ENCODE assay signal across 21 cellular contexts in the genomic region with DNA sequence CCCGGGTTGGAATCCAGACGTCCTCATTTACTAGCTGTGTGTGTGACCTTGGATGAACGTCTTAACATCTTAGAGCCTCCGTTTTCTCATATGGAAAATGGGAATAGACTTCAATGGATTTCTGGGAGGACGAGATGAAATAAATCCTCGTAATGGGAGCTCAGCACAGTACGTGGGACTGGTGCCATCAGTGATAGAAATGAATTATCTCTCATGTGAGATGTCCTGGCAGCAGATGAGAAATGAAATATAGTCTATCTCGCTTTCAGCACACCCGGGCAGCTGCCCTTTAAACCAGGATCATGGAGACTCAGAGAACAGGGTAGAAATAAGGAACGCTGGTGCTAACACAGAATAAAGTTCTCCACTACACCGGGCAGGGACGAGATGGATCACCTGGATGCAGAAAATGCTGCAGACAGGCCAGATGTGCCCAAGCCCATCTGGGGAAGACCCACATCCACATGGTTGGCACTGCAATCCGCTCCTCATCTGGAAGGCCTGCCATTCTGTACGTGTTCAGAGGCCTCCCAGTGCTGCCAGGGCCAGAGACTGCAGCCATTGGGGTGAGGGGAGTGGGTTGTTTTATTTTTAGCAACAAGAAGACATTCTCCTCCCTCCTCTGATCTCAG. TPM values are rescaled to one million over a fixed set of nuclear protein-coding genes. Genes with fewer than 3 reads are reported as not detected.
"Had no signal": no experiment of that assay in that cellular context is flagged by ENCODE, and none has a peak within 500 bp of the region (broad histone marks: within the 10 kb centered on the region; RNA-seq: fewer than 3 reads in every experiment).

No MANE protein-coding gene starts in this region.

- H3K36me3 ChIP-seq: cardiac muscle cell, gastroesophageal sphincter, prostate gland, tibial nerve had no signal

- H3K9me3 ChIP-seq: gastroesophageal sphincter, mucosa of descending colon, prostate gland, testis, tibial nerve had no signal

- H3K9me3 Mint-ChIP-seq: neural crest cell; stimulated activated naive B cell treated with anti-CD40 and anti-IgM and Interleukin-4, amounts not matched to agents 10 μg/mL and 1 μg/mL and 100 μg/mL, for 72 hours had no signal

- FAIRE-seq: endometrium had no signal

- H3K79me2 ChIP-seq: parathyroid adenoma had no signal

- H2AFZ ChIP-seq: parathyroid adenoma had no signal

- H3K9ac ChIP-seq: parathyroid adenoma had no signal

- H3K4me1 ChIP-seq: parathyroid adenoma had no signal

- H3K27ac ChIP-seq: cardiac muscle cell, gastroesophageal sphincter, parathyroid adenoma, prostate gland, testis, tibial nerve had no signal

- H3K27me3 ChIP-seq: testis had no signal

- DNase-seq: effector memory CD4-positive, alpha-beta T cell; kidney glomerular epithelial cell; mammary epithelial cell; mucosa of descending colon; naive thymus-derived CD8-positive, alpha-beta T cell; occipital lobe; stimulated activated CD4-positive, alpha-beta T cell treated with anti-CD3 and anti-CD28 coated beads, Interleukin-2, amount 100 ng/mL, for 24 hours; stimulated activated CD4-positive, alpha-beta T cell treated with anti-CD3 and anti-CD28 coated beads, Interleukin-4, amount 100 ng/mL, for 4 hours; stimulated activated naive B cell treated with anti-CD40 and anti-IgM and Interleukin-4, amounts not matched to agents 10 μg/mL and 1 μg/mL and 100 μg/mL, for 72 hours; testis had no signal

- ATAC-seq: esophagus mucosa; gastroesophageal sphincter; left lobe of liver; mucosa of descending colon; naive thymus-derived CD8-positive, alpha-beta T cell; sciatic nerve; stimulated activated naive B cell treated with anti-CD40 and anti-IgM and Interleukin-4, amounts not matched to agents 10 μg/mL and 1 μg/mL and 100 μg/mL, for 72 hours had no signal

- H3K4me3 ChIP-seq: cardiac muscle cell, gastroesophageal sphincter, mucosa of descending colon, prostate gland, skin epidermis, testis, tibial nerve had no signal

- H3K36me3 Mint-ChIP-seq: stimulated activated naive B cell treated with anti-CD40 and anti-IgM and Interleukin-4, amounts not matched to agents 10 μg/mL and 1 μg/mL and 100 μg/mL, for 72 hours had no signal

- H3K4me3 Mint-ChIP-seq: naive thymus-derived CD8-positive, alpha-beta T cell; neural crest cell; stimulated activated naive B cell treated with anti-CD40 and anti-IgM and Interleukin-4, amounts not matched to agents 10 μg/mL and 1 μg/mL and 100 μg/mL, for 72 hours had no signal

- H3K27ac Mint-ChIP-seq: naive thymus-derived CD8-positive, alpha-beta T cell; stimulated activated naive B cell treated with anti-CD40 and anti-IgM and Interleukin-4, amounts not matched to agents 10 μg/mL and 1 μg/mL and 100 μg/mL, for 72 hours had no signal

RNA-seq across cellular contexts. Expression of a gene that starts 11.1 kb away (rescaled TPM):
- total RNA-seq: cardiac muscle cell; esophagus mucosa; left lobe of liver; mammary epithelial cell; mucosa of descending colon; naive thymus-derived CD8-positive, alpha-beta T cell had no signal
- polyA plus RNA-seq: cardiac muscle cell; mammary epithelial cell; naive thymus-derived CD8-positive, alpha-beta T cell had no signal
